In the genomic region with DNA sequence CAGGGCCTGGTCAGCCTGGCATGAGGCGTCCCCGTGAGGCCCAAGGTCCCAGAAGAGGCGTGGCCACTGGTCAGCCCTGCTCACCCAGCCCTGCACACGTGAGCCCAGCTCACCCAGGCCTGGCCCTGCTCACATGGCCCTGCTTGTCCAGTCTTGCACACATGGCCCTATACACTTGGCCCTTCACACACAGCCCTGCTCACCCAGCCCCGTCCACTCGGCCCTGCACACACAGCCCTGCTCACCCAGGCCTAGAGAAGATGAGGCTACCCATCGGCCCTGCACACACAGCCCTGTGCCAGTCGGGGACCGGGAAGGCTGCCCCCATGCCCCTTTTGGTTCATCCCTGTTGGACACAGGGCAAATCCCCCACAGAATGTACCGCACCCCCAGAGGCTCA, we compare ENCODE assay signal across 16 cellular contexts. TPM values are rescaled to one million over a fixed set of nuclear protein-coding genes. Genes with fewer than 3 reads are reported as not detected.
DNase-seq lines count a peak whose midpoint lies in the region; ATAC-seq and TF ChIP-seq lines count a peak whose summit lies in the region.
"Had no signal": no experiment of that assay in that cellular context is flagged by ENCODE, and none has a peak within 500 bp of the region (broad histone marks: within the 10 kb centered on the region; RNA-seq: fewer than 3 reads in every experiment).

No MANE protein-coding gene starts in this region.

- no peaks in the 10 kb centered on the region for H3K36me3 ChIP-seq in mucosa of stomach (ENCODE audit: control insufficient read depth, insufficient read depth, low read length)
- H3K36me3 ChIP-seq in PC-3 (ENCODE audit: low read depth, low read length), result no peaks in the 10 kb centered on the region
- H3K36me3 ChIP-seq: adrenal gland had no signal

- no peaks in the 10 kb centered on the region for H3K9me2 ChIP-seq in PC-3 (replicated peaks; ENCODE audit: low read length)

- no peaks in the 10 kb centered on the region for H3K79me2 ChIP-seq in PC-3 (ENCODE audit: low read length)

- no peak overlapping the region for H3K27ac ChIP-seq in PC-3 (ENCODE audit: low read length)

- ATAC-seq in Right ventricle myocardium superior (ENCODE audit: poor library complexity) (peak; percentile 21), PC-3 (no peak), GM21737 (IDR thresholded peaks at IDR 0.05; ENCODE audit: unreplicated experiment) (no peak)
- ATAC-seq: stimulated activated naive CD8-positive, alpha-beta T cell treated with anti-CD3 and anti-CD28 coated beads, Interleukin-15, amount 100 ng/mL, for 72 hours had no signal

- TF ChIP-seq CTCF in PC-3 (conservative IDR thresholded peaks at IDR 0.05; ENCODE audit: low read depth, low read length), result no peak

- intact Hi-C loops in Right ventricle myocardium superior (cut with DNase I), result loop anchor here (2.0 kb wide), 1 partner anchor 63 kb away; a partner anchor contains a TSS
- intact Hi-C loops in PC-3 (cut with micrococcal nuclease), result no loop called here

- BruUV-seq in PC-3 (replicated peaks; lab: Mats Ljungman, UMichigan), result no TSS peak

- H3K4me3 ChIP-seq in mucosa of stomach (ENCODE audit: low read length) (no peak overlapping the region), PC-3 (ENCODE audit: low read length) (no peak overlapping the region)
- H3K4me3 ChIP-seq: adrenal gland, skin epidermis had no signal

- no peak overlapping the region for H2AFZ ChIP-seq in PC-3 (ENCODE audit: low read length)

- no peaks in the 10 kb centered on the region for H3F3A ChIP-seq in PC-3 (ENCODE audit: low read length, unreplicated experiment)

- H3K4me2 ChIP-seq in PC-3 (ENCODE audit: low read length), result no peak overlapping the region

- CTCF ChIA-PET in PC-3 (lab: Charles Lee), result no interaction called here

- POLR2A ChIA-PET in PC-3 (lab: Charles Lee; ENCODE audit: unreplicated experiment), result no interaction called here

- no peaks in the 10 kb centered on the region for H4K20me1 ChIP-seq in PC-3 (ENCODE audit: low read length)

- H3K27me3 ChIP-seq in mucosa of stomach (ENCODE audit: control insufficient read depth, insufficient read depth, low read length), result no peaks in the 10 kb centered on the region
- no peaks in the 10 kb centered on the region for H3K27me3 ChIP-seq in PC-3 (ENCODE audit: low read length)
- H3K27me3 ChIP-seq: adrenal gland had no signal

- peak overlapping the region; percentile 70 for H3K9ac ChIP-seq in mucosa of stomach (ENCODE audit: low read length)
- H3K9ac ChIP-seq in PC-3 (ENCODE audit: low read length), result no peak overlapping the region

- DNase-seq in stimulated activated CD4-positive, alpha-beta T cell treated with anti-CD3 and anti-CD28 coated beads, Interleukin-15, amount 100 ng/mL, for 24 hours, result peak; percentile 4
- no peak for DNase-seq in stimulated activated CD4-positive, alpha-beta T cell treated with anti-CD3 and anti-CD28 coated beads, Interleukin-2, amount 100 ng/mL, for 48 hours
- DNase-seq in Right ventricle myocardium superior, result peak; percentile 65
- DNase-seq in ureter (ENCODE audit: low spot score), result peak; percentile 67
- no peak for DNase-seq in PC-3
- no peak for DNase-seq in iPS-NIHi7 (ENCODE audit: extremely low spot score)
- DNase-seq: activated CD4-positive, CD25-positive, alpha-beta regulatory T cell; foreskin fibroblast; GF-D8; stimulated activated naive CD8-positive, alpha-beta T cell treated with anti-CD3 and anti-CD28 coated beads, Interleukin-15, amount 100 ng/mL, for 72 hours had no signal

- H3K4me1 ChIP-seq in mucosa of stomach (ENCODE audit: control insufficient read depth, insufficient read depth, low read length) (peaks cover 41% of the 10 kb centered on the region), PC-3 (ENCODE audit: insufficient read depth, low read length) (peaks cover 11% of the 10 kb centered on the region)

- no peaks in the 10 kb centered on the region for H3K9me3 ChIP-seq in mucosa of stomach (ENCODE audit: control insufficient read depth, low read length)
- H3K9me3 ChIP-seq in PC-3 (ENCODE audit: low read length), result no peaks in the 10 kb centered on the region
- H3K9me3 ChIP-seq: adrenal gland had no signal

RNA-seq across cellular contexts. Expression of a gene that starts 28.4 kb away (rescaled TPM):
- total RNA-seq in Right ventricle myocardium superior (18.8 TPM), ureter (15.6 TPM), PC-3 (2014; rRNA removed) (0.40 and 2.1 TPM in 2 replicates)
- total RNA-seq: LHCN-M2; T-helper 1 cell treated with Interleukin-12 subunit alpha and Interleukin-12 subunit beta and Interleukin-4 antibody, amounts not matched to agents 30 ng/mL and 1 ng/mL, for 36 hours had no signal

Comparison
In these comparisons a context has a peak if more than half of its experiments do, and no peak if none do; other contexts are left out.
1. DNase-seq: peak in stimulated activated CD4-positive, alpha-beta T cell treated with anti-CD3 and anti-CD28 coated beads, Interleukin-15, amount 100 ng/mL, for 24 hours (single experiment), Right ventricle myocardium superior (single experiment) and ureter (single experiment); none in stimulated activated CD4-positive, alpha-beta T cell treated with anti-CD3 and anti-CD28 coated beads, Interleukin-2, amount 100 ng/mL, for 48 hours (0 of 2), PC-3 (single experiment) and iPS-NIHi7 (single experiment).